Comparison of ENCODE assay signal across 21 cellular contexts in the genomic region with DNA sequence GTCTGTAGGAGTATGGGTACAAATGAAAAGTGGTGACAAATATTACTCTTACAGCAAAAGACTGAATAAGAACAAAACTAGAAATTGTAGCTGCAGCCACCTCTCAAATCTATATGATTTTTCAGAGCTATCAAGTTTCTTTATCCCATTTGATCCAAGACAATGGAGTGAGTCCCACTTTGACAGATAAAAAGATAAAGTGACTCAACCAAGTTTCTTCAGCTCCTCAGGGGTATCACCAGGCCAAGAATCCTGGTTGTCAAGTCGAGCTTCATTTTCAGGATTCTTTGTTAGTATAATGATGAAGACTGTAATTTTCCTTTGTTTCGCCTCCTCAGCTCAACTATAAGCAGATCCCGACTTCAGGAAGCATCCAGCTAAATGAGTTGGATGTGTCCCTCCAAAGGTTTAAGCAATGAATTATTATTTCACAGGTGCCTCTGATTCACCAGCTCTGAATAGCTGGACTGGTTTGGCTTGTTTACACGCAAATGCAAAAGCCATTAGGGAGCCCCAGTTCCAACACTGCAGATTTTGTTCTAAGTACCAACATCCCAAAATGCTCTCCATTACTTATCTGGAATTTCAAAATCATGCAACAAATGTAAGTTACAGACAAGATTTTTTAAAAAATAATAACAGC.
"Had no signal": no experiment of that assay in that cellular context is flagged by ENCODE, and none has a peak within 500 bp of the region (broad histone marks: within the 10 kb centered on the region; RNA-seq: fewer than 3 reads in every experiment).

No MANE protein-coding gene starts in this region.

- H3K27ac ChIP-seq: heart right ventricle, left lung, pancreas, right lobe of liver, thoracic aorta, tibial nerve, vagina had no signal

- H3K4me3 ChIP-seq: heart right ventricle, left lung, pancreas, right lobe of liver, thoracic aorta, tibial nerve, vagina had no signal

- H3K9me3 ChIP-seq: left lung, pancreas, right lobe of liver, thoracic aorta, tibial nerve, vagina had no signal

- H3K36me3 ChIP-seq: heart right ventricle, left lung, pancreas, right lobe of liver, thoracic aorta, tibial nerve, vagina had no signal

- H3K4me1 ChIP-seq: heart right ventricle, left lung, pancreas, right lobe of liver, tibial nerve had no signal

- ATAC-seq: effector memory CD8-positive, alpha-beta T cell; heart right ventricle; left cardiac atrium; left lung; natural killer cell; pancreas; right lobe of liver; stimulated activated naive B cell treated with anti-CD40 and anti-IgM and Interleukin-4, amounts not matched to agents 10 μg/mL and 1 μg/mL and 100 μg/mL, for 72 hours had no signal

- H3K27me3 ChIP-seq: left lung, pancreas, right lobe of liver, tibial nerve, vagina had no signal

- DNase-seq: cortex of kidney; effector memory CD8-positive, alpha-beta T cell; foreskin fibroblast; glutamatergic neuron; heart right ventricle; hippocampal formation; left cardiac atrium; left lung; mesenchymal stem cell; midbrain; natural killer cell; occipital lobe; pancreas; right lobe of liver; small intestine; stimulated activated CD4-positive, alpha-beta T cell treated with anti-CD3 and anti-CD28 coated beads, Interleukin-15, amount 100 ng/mL, for 24 hours; stimulated activated CD4-positive, alpha-beta T cell treated with anti-CD3 and anti-CD28 coated beads, Interleukin-2, amount 100 ng/mL, for 48 hours; stimulated activated naive B cell treated with anti-CD40 and anti-IgM and Interleukin-4, amounts not matched to agents 10 μg/mL and 1 μg/mL and 100 μg/mL, for 72 hours had no signal
